In the genomic region with DNA sequence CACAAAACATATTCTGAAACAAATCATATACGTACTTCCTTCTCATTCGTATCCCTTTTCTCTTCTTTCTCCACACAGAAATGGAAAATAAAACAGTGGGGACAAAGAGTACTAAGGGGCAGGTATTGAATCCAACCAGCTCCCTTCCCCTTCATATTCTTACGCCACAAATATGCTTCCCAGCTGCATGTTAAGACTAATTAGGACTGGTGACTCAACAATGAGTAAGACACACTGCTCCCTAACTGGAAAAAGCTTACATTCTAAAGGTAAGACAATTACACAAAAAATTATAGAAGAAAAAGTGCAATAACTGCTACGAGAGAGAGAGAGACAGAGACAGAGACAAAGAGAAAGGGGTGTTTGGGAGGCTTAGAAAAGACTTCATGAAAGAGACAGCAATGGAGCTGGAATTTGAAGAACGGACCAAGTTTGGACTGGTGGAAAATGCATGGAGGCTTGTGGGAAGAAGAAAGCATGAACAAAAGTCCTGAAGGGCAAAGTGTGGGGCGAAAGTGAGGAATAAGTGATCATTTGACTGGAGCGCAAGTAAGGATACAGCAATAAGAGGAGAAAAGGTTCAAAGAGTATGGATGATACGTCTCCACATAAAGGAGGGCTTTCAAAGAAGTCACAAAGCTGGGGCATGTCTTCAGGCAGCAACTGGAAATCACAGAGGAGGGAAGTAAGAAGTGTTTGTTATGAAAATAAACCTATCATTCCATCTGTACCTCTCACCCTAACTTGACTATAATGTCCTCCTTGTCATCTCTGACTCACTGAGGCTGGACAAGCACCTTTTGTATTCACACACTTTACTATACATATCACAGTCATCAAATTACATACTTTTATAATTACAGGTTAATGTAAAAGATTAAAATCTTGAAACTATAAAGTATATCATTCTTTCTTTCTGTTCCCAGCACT, we compare ENCODE assay signal across 14 cellular contexts. TPM values are rescaled to one million over a fixed set of nuclear protein-coding genes. Genes with fewer than 3 reads are reported as not detected.
DNase-seq lines count a peak whose midpoint lies in the region; ATAC-seq, FAIRE-seq and TF ChIP-seq lines count a peak whose summit lies in the region.
"Had no signal": no experiment of that assay in that cellular context is flagged by ENCODE, and none has a peak within 500 bp of the region (broad histone marks: within the 10 kb centered on the region; RNA-seq: fewer than 3 reads in every experiment).

No MANE protein-coding gene starts in this region.

- dilution Hi-C loops in endothelial cell of umbilical vein (cut with MboI; ENCODE audit: extremely low pct_ligation_motif_present, low sequenced_read_pairs): loop anchor here (25.0 kb wide), 1 partner anchor 264 kb away; no protein-coding TSS in a partner anchor

- no peaks in the 10 kb centered on the region for H3K9me3 ChIP-seq in endothelial cell of umbilical vein (replicated peaks; ENCODE audit: control insufficient read depth, insufficient read depth, low read length)
- H3K9me3 ChIP-seq in CD4-positive, alpha-beta memory T cell (ENCODE audit: control insufficient read depth in 1 of 2, low read length in 2 of 2): no peaks in the 10 kb centered on the region
- H3K9me3 ChIP-seq: vagina had no signal

- no peak overlapping the region for H2AFZ ChIP-seq in endothelial cell of umbilical vein (ENCODE audit: low read depth, low read length)

- POLR2A ChIA-PET in endothelial cell of umbilical vein (lab: Charles Lee): no interaction called here
- POLR2A ChIA-PET in CD4-positive, alpha-beta memory T cell (lab: Charles Lee; ENCODE audit: partially characterized antibody): no interaction called here

- H3K27ac Mint-ChIP-seq in neural crest cell (ENCODE audit: unreplicated experiment): peak overlapping the region; percentile 28
- peak overlapping the region in 2 of 7 donors; percentile 0 to 64 for H3K27ac Mint-ChIP-seq in CD4-positive, alpha-beta memory T cell
- H3K27ac Mint-ChIP-seq: activated naive CD4-positive, alpha-beta T cell treated with anti-CD3 and anti-CD28 coated beads for 36 hours had no signal

- no peaks in the 10 kb centered on the region for H3K9me1 ChIP-seq in endothelial cell of umbilical vein (replicated peaks; ENCODE audit: control insufficient read depth, extremely low read depth, insufficient read depth, low read length)

- no TSS peak for BruUV-seq in endothelial cell of umbilical vein (replicated peaks; lab: Mats Ljungman, UMichigan)

- no peaks in the 10 kb centered on the region for H3K79me2 ChIP-seq in endothelial cell of umbilical vein (ENCODE audit: control insufficient read depth, insufficient read depth, low read length)

- CTCF ChIA-PET in endothelial cell of umbilical vein (lab: Charles Lee): interaction anchor here (0.6 to 8.8 kb wide), 7 partner anchors 9 to 271 kb away, joined by 3 to 147 read pairs (median 3); no protein-coding TSS in a partner anchor
- CTCF ChIA-PET in CD4-positive, alpha-beta memory T cell (lab: Charles Lee; ENCODE audit: partially characterized antibody): interaction anchor here (3.8 to 7.5 kb wide), 2 partner anchors 9 to 273 kb away, joined by 28 to 75 read pairs; no protein-coding TSS in a partner anchor

- peaks cover 3% of the 10 kb centered on the region for H3K9me3 Mint-ChIP-seq in neural crest cell
- H3K9me3 Mint-ChIP-seq in CD4-positive, alpha-beta memory T cell: no peaks in the 10 kb centered on the region

- H3K4me3 Mint-ChIP-seq in neural crest cell: no peak overlapping the region
- H3K4me3 Mint-ChIP-seq in CD4-positive, alpha-beta memory T cell: no peak overlapping the region
- H3K4me3 Mint-ChIP-seq: activated naive CD4-positive, alpha-beta T cell treated with anti-CD3 and anti-CD28 coated beads for 36 hours had no signal

- H3K4me1 ChIP-seq in endothelial cell of umbilical vein (ENCODE audit: control insufficient read depth, extremely low read depth, insufficient read depth, low read length): peaks cover 13% of the 10 kb centered on the region
- H3K4me1 ChIP-seq in CD4-positive, alpha-beta memory T cell (ENCODE audit: insufficient read depth, low read length): no peaks in the 10 kb centered on the region
- H3K4me1 ChIP-seq: vagina had no signal

- peaks cover 0 to 8% of the 10 kb centered on the region in 2 experiments for H3K36me3 ChIP-seq in endothelial cell of umbilical vein (ENCODE audit: control insufficient read depth in 2 of 2, extremely low read depth in 1 of 2, insufficient read depth in 2 of 2, low read length in 2 of 2)
- H3K36me3 ChIP-seq in CD4-positive, alpha-beta memory T cell (ENCODE audit: insufficient read depth, low read length): no peaks in the 10 kb centered on the region

- no peak overlapping the region for H3K4me3 ChIP-seq in endothelial cell of umbilical vein (replicated peaks in 1 of 3; ENCODE audit: insufficient read depth in 1 of 3, low read depth in 1 of 3, low read length in 3 of 3)
- H3K4me3 ChIP-seq in CD4-positive, alpha-beta memory T cell (ENCODE audit: low read length in 2 of 2): no peak overlapping the region
- H3K4me3 ChIP-seq: dorsolateral prefrontal cortex, vagina had no signal

- H4K20me1 ChIP-seq in endothelial cell of umbilical vein (replicated peaks; ENCODE audit: control insufficient read depth, extremely low read depth, insufficient read depth, low read length): peaks cover 1% of the 10 kb centered on the region

- intact Hi-C loops in endothelial cell of umbilical vein (cut with micrococcal nuclease): no loop called here
- intact Hi-C loops in CD4-positive, alpha-beta memory T cell (cut with micrococcal nuclease): no loop called here

- peak overlapping the region; percentile 62 for H3K27ac ChIP-seq in endothelial cell of umbilical vein (ENCODE audit: insufficient read depth, low read depth, low read length)
- no peak overlapping the region for H3K27ac ChIP-seq in CD4-positive, alpha-beta memory T cell (ENCODE audit: low read depth, low read length)
- H3K27ac ChIP-seq: dorsolateral prefrontal cortex, vagina had no signal

- no peak for TF ChIP-seq POLR2A in endothelial cell of umbilical vein (IDR thresholded peaks at IDR 0.05; ENCODE audit: low read depth, low read length)

- H3K36me3 Mint-ChIP-seq in neural crest cell (ENCODE audit: low read depth): peaks cover 32% of the 10 kb centered on the region
- H3K36me3 Mint-ChIP-seq in CD4-positive, alpha-beta memory T cell: peaks cover 54 to 70% of the 10 kb centered on the region in 2 donors

- DNase-seq in Daoy (ENCODE audit: low read depth) (peak; percentile 88), RCC 7860 (ENCODE audit: low spot score) (peak; percentile 37), endothelial cell of umbilical vein (ENCODE audit: low read depth, low spot score) (peak; percentile 15), neural crest cell (ENCODE audit: low read depth, low spot score) (no peak), DMS114 treated with DMSO at 0.1 percent for 48 hours (lab: John Stamatoyannopoulos, UW; ENCODE audit: unreplicated experiment) (no peak)
- no peak for DNase-seq in CD4-positive, alpha-beta memory T cell
- DNase-seq: activated CD4-positive, alpha-beta T cell treated with anti-CD3 and anti-CD28 coated beads, Interleukin-2, amount 50 U/mL, for 48 hours; activated naive CD4-positive, alpha-beta T cell treated with anti-CD3 and anti-CD28 coated beads for 36 hours; dorsolateral prefrontal cortex; NCI-H1092 had no signal

- no peak overlapping the region for H3K9ac ChIP-seq in endothelial cell of umbilical vein (replicated peaks; ENCODE audit: extremely low read depth, insufficient read depth, low read length)

- ATAC-seq in HG03108 (IDR thresholded peaks at IDR 0.05; ENCODE audit: unreplicated experiment) (no peak), GM18873 (IDR thresholded peaks at IDR 0.05; ENCODE audit: low FRiP score, unreplicated experiment) (no peak)

- TF ChIP-seq CTCF in endothelial cell of umbilical vein (IDR thresholded peaks at IDR 0.05; ENCODE audit: extremely low read depth in 1 of 2, insufficient read depth in 1 of 2, low read depth in 1 of 2, low read length in 2 of 2): no peak
- no peak for TF ChIP-seq CTCF in neural crest cell (conservative IDR thresholded peaks at IDR 0.05)

- no peaks in the 10 kb centered on the region for H3K27me3 ChIP-seq in endothelial cell of umbilical vein (ENCODE audit: control insufficient read depth in 2 of 2, insufficient read depth in 2 of 2, low read length in 2 of 2)
- H3K27me3 ChIP-seq in CD4-positive, alpha-beta memory T cell (ENCODE audit: insufficient read depth, low read length): no peaks in the 10 kb centered on the region
- H3K27me3 ChIP-seq: dorsolateral prefrontal cortex, vagina had no signal

- H3K4me2 ChIP-seq in endothelial cell of umbilical vein (ENCODE audit: insufficient read depth, low read length): peak overlapping the region; percentile 13

- no peak for FAIRE-seq in RCC 7860 (lab: Jason Lieb, UNC)
- peak; percentile 63 for FAIRE-seq in endothelial cell of umbilical vein (lab: Jason Lieb, UNC)
- FAIRE-seq: GM12891 had no signal

- H3K4me1 Mint-ChIP-seq in neural crest cell: peaks cover 2% of the 10 kb centered on the region
- H3K4me1 Mint-ChIP-seq in CD4-positive, alpha-beta memory T cell: peaks cover 0 to 6% (median 1%) of the 10 kb centered on the region in 4 donors

- H3K27me3 Mint-ChIP-seq in neural crest cell (ENCODE audit: low read depth): no peaks in the 10 kb centered on the region
- no peaks in the 10 kb centered on the region for H3K27me3 Mint-ChIP-seq in CD4-positive, alpha-beta memory T cell

TF ChIP-seq in endothelial cell of umbilical vein, 7 proteins besides CTCF, POLR2A, EP300 and RAD21 (continues in another document):
- TF ChIP-seq GATA2 (IDR thresholded peaks at IDR 0.05; ENCODE audit: insufficient read depth, insufficient read length, low read depth, low read length): peak; percentile 73
- TF ChIP-seq POLR2AphosphoS5 (IDR thresholded peaks at IDR 0.05; ENCODE audit: insufficient read depth, low read depth, low read length): no peak
- TF ChIP-seq JUN (IDR thresholded peaks at IDR 0.05; ENCODE audit: borderline replicate concordance, insufficient read depth, insufficient read length, low read depth): no peak
- peak; percentile 80 for TF ChIP-seq FOS (IDR thresholded peaks at IDR 0.05; ENCODE audit: borderline replicate concordance, insufficient read depth, low read length)
- TF ChIP-seq MYC (IDR thresholded peaks at IDR 0.05; ENCODE audit: low read depth, low read length): no peak

RNA-seq across cellular contexts. Expression of a gene that starts 49.2 kb away (rescaled TPM):
- total RNA-seq in Daoy (2014; rRNA removed; shearing (Covaris generic)): 86.1 and 87.6 TPM in 2 replicates
- 44.1 and 48.3 TPM in 2 replicates for total RNA-seq in endothelial cell of umbilical vein
- polyA plus RNA-seq in endothelial cell of umbilical vein: 23.7 and 23.8 TPM in 2 replicates
- 22.0 and 24.0 TPM in 2 replicates for polyA plus RNA-seq in endothelial cell of umbilical vein (2011; cell fraction: cytosol; rRNA removed)
- polyA plus RNA-seq in endothelial cell of umbilical vein (2011; cell fraction: nucleus; rRNA removed): 56.8 and 63.2 TPM in 2 replicates
- polyA plus RNA-seq in endothelial cell of umbilical vein (2012): 36.5 and 43.3 TPM in 2 replicates
- polyA minus RNA-seq in endothelial cell of umbilical vein: 57.2 and 67.2 TPM in 2 replicates
- 29.9 TPM for polyA minus RNA-seq in endothelial cell of umbilical vein (2011; cell fraction: cytosol; rRNA and poly(A)+ RNA removed)
- polyA minus RNA-seq in endothelial cell of umbilical vein (2011; cell fraction: nucleus; rRNA and poly(A)+ RNA removed): 54.0 and 72.7 TPM in 2 replicates
- 56.1 and 57.4 TPM in 2 replicates for total RNA-seq in neural crest cell
- 10 to 100 TPM; 44.7 to 47.9 TPM for total RNA-seq in CD4-positive, alpha-beta memory T cell
- polyA plus RNA-seq in CD4-positive, alpha-beta memory T cell: 1 to 10 TPM; 4.8 to 9.8 TPM

Comparison
In these comparisons a context has a peak if more than half of its experiments do, and no peak if none do; other contexts are left out.
1. DNase-seq: peak in Daoy (single experiment), RCC 7860 (single experiment) and endothelial cell of umbilical vein (single experiment); none in neural crest cell (single experiment), DMS114 treated with DMSO at 0.1 percent for 48 hours (single experiment) and CD4-positive, alpha-beta memory T cell (0 of 5).